1 cellular context compared by ENCODE assay signal in the genomic region with DNA sequence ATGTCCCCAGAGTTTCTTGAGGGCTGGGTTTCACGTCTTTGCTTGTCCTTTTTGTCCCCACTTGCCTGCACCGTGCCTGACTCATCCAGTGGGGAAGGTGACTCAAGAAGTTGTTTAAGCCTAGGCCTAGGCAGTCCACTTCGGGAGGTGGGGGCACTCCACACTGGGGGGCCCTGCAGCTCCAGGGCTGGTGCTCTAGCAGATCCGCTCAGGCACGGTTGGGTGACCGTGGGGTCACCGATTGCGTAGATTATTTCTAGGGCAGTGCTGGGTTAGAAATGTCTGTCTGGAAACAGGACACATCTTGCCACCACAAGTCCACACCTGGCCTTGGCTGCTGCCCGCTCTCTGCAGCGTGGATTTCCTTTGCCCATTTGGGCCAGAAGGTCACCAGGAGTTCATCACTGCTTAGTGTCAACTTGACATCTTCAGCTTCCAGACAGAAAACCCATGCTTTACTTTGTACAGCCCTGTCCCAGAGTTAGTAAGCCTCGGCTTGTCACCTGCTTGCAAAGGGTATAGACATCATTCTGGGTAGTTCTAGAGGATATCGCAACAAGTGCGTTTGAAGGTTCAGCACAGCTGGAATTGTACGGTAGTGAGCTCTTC.
TF ChIP-seq lines count a peak whose summit lies in the region.

No MANE protein-coding gene starts in this region.

TF ChIP-seq in GM12878, 131 proteins besides CTCF, POLR2A, EP300 and RAD21:
- TF ChIP-seq NR2C1 (IDR thresholded peaks at IDR 0.05) = no peak
- no peak for TF ChIP-seq BHLHE40 (IDR thresholded peaks at IDR 0.05; ENCODE audit: borderline replicate concordance in 1 of 2, low read depth in 2 of 2, low read length in 1 of 2)
